8 cellular contexts compared by ENCODE assay signal in the genomic region with DNA sequence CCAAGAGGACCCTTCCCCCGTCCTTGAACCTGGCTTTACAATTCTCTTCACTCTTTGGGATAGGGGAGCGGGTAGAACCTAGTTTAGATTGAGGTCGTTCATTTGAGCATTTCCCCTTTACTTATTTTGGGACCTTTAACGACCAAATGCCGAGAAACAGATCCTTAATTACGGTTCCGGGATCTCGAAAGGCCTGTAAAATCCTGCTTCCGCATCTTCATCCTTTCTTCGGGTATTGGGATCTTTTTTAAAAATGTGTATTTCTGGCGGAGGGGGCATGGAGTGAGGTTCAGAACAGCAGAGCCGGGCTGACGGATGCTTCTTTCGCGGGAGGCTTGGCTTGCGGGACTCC. TPM values are rescaled to one million over a fixed set of nuclear protein-coding genes. Genes with fewer than 3 reads are reported as not detected.
DNase-seq lines count a peak whose midpoint lies in the region; ATAC-seq, FAIRE-seq and TF ChIP-seq lines count a peak whose summit lies in the region.

No MANE protein-coding gene starts in this region.

- H3K36me3 ChIP-seq in cardiac muscle cell (peaks cover 3% of the 10 kb centered on the region), GM12878 (ENCODE audit: control insufficient read depth in 2 of 2, insufficient read depth in 2 of 2, low read length in 1 of 2) (no peaks in the 10 kb centered on the region), mesenchymal stem cell (ENCODE audit: control insufficient read depth in 1 of 2, insufficient read depth in 2 of 2, low read depth in 1 of 2, low read length in 2 of 2) (no peaks in the 10 kb centered on the region), uterus (no peaks in the 10 kb centered on the region)

- H4K91ac ChIP-seq in mesenchymal stem cell (ENCODE audit: low read length), result no peak overlapping the region

- TF ChIP-seq POLR2A in GM12878 (IDR thresholded peaks at IDR 0.05; ENCODE audit: low read depth, low read length) (no peak), uterus (IDR thresholded peaks at IDR 0.05) (no peak)

- peak overlapping the region; percentile 82 for H3K27ac ChIP-seq in cardiac muscle cell
- peak overlapping the region; percentile 98 for H3K27ac ChIP-seq in GM12878 (ENCODE audit: control insufficient read depth, insufficient read depth)
- peak overlapping the region; percentile 87 for H3K27ac ChIP-seq in mesenchymal stem cell (ENCODE audit: low read length, poor library complexity, severe bottlenecking)
- peak overlapping the region; percentile 99 to 100 for H3K27ac ChIP-seq in uterus

- peaks cover 2% of the 10 kb centered on the region for H3K4me1 ChIP-seq in cardiac muscle cell (ENCODE audit: low read depth)
- H3K4me1 ChIP-seq in GM12878 (ENCODE audit: control insufficient read depth, insufficient read depth, low read length), result no peaks in the 10 kb centered on the region
- H3K4me1 ChIP-seq in mesenchymal stem cell (ENCODE audit: control insufficient read depth, insufficient read depth, low read depth, low read length), result no peaks in the 10 kb centered on the region
- no peaks in the 10 kb centered on the region for H3K4me1 ChIP-seq in uterus

- H3K14ac ChIP-seq in mesenchymal stem cell (ENCODE audit: low read length in 2 of 2), result peak overlapping the region in 1 of 2 experiments; percentile 80

- TSS peak; percentile 96 for BruUV-seq in GM12878 (replicated peaks; lab: Mats Ljungman, UMichigan)

- H3K27me3 ChIP-seq in cardiac muscle cell (no peaks in the 10 kb centered on the region), GM12878 (replicated peaks in 1 of 2; ENCODE audit: control insufficient read depth in 2 of 2, insufficient read depth in 2 of 2, low read length in 1 of 2) (no peaks in the 10 kb centered on the region), mesenchymal stem cell (ENCODE audit: control insufficient read depth in 1 of 2, insufficient read depth in 1 of 2, low read length in 2 of 2) (no peaks in the 10 kb centered on the region), uterus (no peaks in the 10 kb centered on the region)

- no peak overlapping the region for H3K23ac ChIP-seq in mesenchymal stem cell (ENCODE audit: low read length in 2 of 2)

- H3K79me2 ChIP-seq in GM12878 (ENCODE audit: control insufficient read depth, insufficient read depth, low read length), result peaks cover 44% of the 10 kb centered on the region

- TF ChIP-seq CTCF in cardiac muscle cell (IDR thresholded peaks at IDR 0.05; ENCODE audit: low read depth, low read length) (no peak), GM12878 (IDR thresholded peaks at IDR 0.05 in 2 of 3, conservative IDR thresholded peaks at IDR 0.05 in 1 of 3; ENCODE audit: control insufficient read depth in 2 of 3, extremely low read depth in 1 of 3, insufficient read depth in 1 of 3, low read depth in 3 of 3, low read length in 3 of 3) (no peak), uterus (IDR thresholded peaks at IDR 0.05) (no peak)

- H4K20me1 ChIP-seq in GM12878 (ENCODE audit: control insufficient read depth, insufficient read depth), result no peaks in the 10 kb centered on the region

- no peaks in the 10 kb centered on the region for H3K79me1 ChIP-seq in mesenchymal stem cell (replicated peaks; ENCODE audit: low read length, poor library complexity, severe bottlenecking)

- H3K4me2 ChIP-seq in GM12878 (ENCODE audit: control insufficient read depth, insufficient read depth) (peak overlapping the region; percentile 82), mesenchymal stem cell (ENCODE audit: low read length, poor library complexity, severe bottlenecking) (peak overlapping the region; percentile 71)

- H2BK12ac ChIP-seq in mesenchymal stem cell (ENCODE audit: low read length in 2 of 2), result no peak overlapping the region

- H2AFZ ChIP-seq in GM12878 (ENCODE audit: control insufficient read depth, low read depth, low read length), result peak overlapping the region; percentile 81
- H2AFZ ChIP-seq in mesenchymal stem cell (ENCODE audit: low read depth, low read length), result no peak overlapping the region

- POLR2A ChIA-PET in GM12878 (lab: Charles Lee), result interaction anchor here (0.5 kb wide), 1 partner anchor 204 kb away, joined by 4 read pairs; no protein-coding TSS in a partner anchor

- CTCF ChIA-PET in GM12878 (lab: Yijun Ruan, JAX), result interaction anchor here (1.3 kb wide), 1 partner anchor 73 kb away, joined by 4 read pairs; no protein-coding TSS in a partner anchor

- under 1% methylated on average over 16 of the region's 16 CpGs for WGBS in GM12878 (ENCODE audit: insufficient coverage, insufficient replicate concordance, low lambda C conversion rate, missing lambda C conversion rate)
- 2% methylated on average over 16 of the region's 16 CpGs for WGBS in mesenchymal stem cell

- TF ChIP-seq RAD21 in GM12878 (IDR thresholded peaks at IDR 0.05; ENCODE audit: insufficient read depth, low read depth, low read length), result no peak

- H3K9me3 ChIP-seq in cardiac muscle cell (ENCODE audit: low read depth) (no peaks in the 10 kb centered on the region), GM12878 (replicated peaks; ENCODE audit: control insufficient read depth, insufficient read depth, low read length) (no peaks in the 10 kb centered on the region), mesenchymal stem cell (ENCODE audit: control insufficient read depth, low read length) (no peaks in the 10 kb centered on the region), uterus (no peaks in the 10 kb centered on the region)

- H2BK120ac ChIP-seq in mesenchymal stem cell (ENCODE audit: low read depth, low read length), result no peak overlapping the region

- DNase-seq in cardiac muscle cell (ENCODE audit: low read depth in 1 of 2, low spot score in 1 of 2) (no peak), cardiac septum (ENCODE audit: low spot score) (no peak), GM12878 (ENCODE audit: low read depth, low spot score) (no peak), mesenchymal stem cell (no peak), uterus (no peak), activated gamma-delta T cell (lab: John Stamatoyannopoulos, UW) (no peak), foreskin melanocyte (no peak), DMS 273 treated with DMSO at 0.1 percent for 48 hours (lab: John Stamatoyannopoulos, UW) (no peak)

- peak overlapping the region in 1 of 2 experiments; percentile 80 for H3K4ac ChIP-seq in mesenchymal stem cell (ENCODE audit: low read depth in 1 of 2, low read length in 2 of 2)

- no peak for FAIRE-seq in GM12878 (lab: Jason Lieb, UNC)

- SMC1A ChIA-PET in GM12878 (lab: Charles Lee; ENCODE audit: uncharacterized antibody, unreplicated experiment), result interaction anchor here (0.7 to 1.9 kb wide), 2 partner anchors 74 to 573 kb away, joined by 3 to 4 read pairs; no protein-coding TSS in a partner anchor

- peak overlapping the region; percentile 62 to 69 for H3K18ac ChIP-seq in mesenchymal stem cell (ENCODE audit: low read depth in 1 of 2, low read length in 2 of 2)

- intact Hi-C loops in cardiac septum (cut with DNase I), result loop anchor here (2.0 to 5.0 kb wide), 5 partner anchors 36 to 481 kb away; partner anchors contain the start of genes C11orf91, CD59 and CSTF3
- intact Hi-C loops in GM12878 (cut with micrococcal nuclease; ENCODE audit: unreplicated experiment), result loop anchor here (2.0 to 10.0 kb wide), 2 partner anchors 72 to 362 kb away; partner anchors contain the start of gene QSER1
- intact Hi-C loops in uterus (cut with DNase I; ENCODE audit: low total_unique reads), result no loop called here

- RAD21 ChIA-PET in GM12878 (lab: Charles Lee; ENCODE audit: unreplicated experiment), result no interaction called here

- peak overlapping the region; percentile 79 for H2BK5ac ChIP-seq in mesenchymal stem cell (ENCODE audit: low read depth, low read length, poor library complexity, severe bottlenecking)

- H2BK15ac ChIP-seq in mesenchymal stem cell (ENCODE audit: low read depth, poor library complexity, severe bottlenecking), result peak overlapping the region; percentile 66

- no peak for TF ChIP-seq EP300 in GM12878 (IDR thresholded peaks at IDR 0.05; ENCODE audit: borderline replicate concordance in 1 of 2, control insufficient read depth in 1 of 2, low read depth in 2 of 2, low read length in 2 of 2)

- H4K8ac ChIP-seq in mesenchymal stem cell (ENCODE audit: low read length), result no peak overlapping the region

- H3K9ac ChIP-seq in GM12878 (ENCODE audit: control insufficient read depth, insufficient read depth, low read length) (peak overlapping the region; percentile 81), mesenchymal stem cell (ENCODE audit: low read length) (peak overlapping the region; percentile 99)

- H3K4me3 ChIP-seq in cardiac muscle cell (peak overlapping the region; percentile 100), GM12878 (peak overlapping the region; percentile 79), mesenchymal stem cell (ENCODE audit: insufficient read depth in 1 of 2, low read depth in 1 of 2, low read length in 2 of 2) (peak overlapping the region; percentile 82 to 91), uterus (peak overlapping the region; percentile 90 to 93)

- in situ Hi-C loops in GM12878 (cut with MboI), result no loop called here

- H2AK5ac ChIP-seq in mesenchymal stem cell (ENCODE audit: low read length, severe bottlenecking), result no peak overlapping the region

- ATAC-seq in GM12878, result no peak

RNA-seq across cellular contexts. Expression of gene HIPK3, which starts 0.4 kb away (rescaled TPM):
- total RNA-seq in cardiac muscle cell, result 134 and 179 TPM in 2 replicates
- polyA plus RNA-seq in cardiac muscle cell, result 56.6 and 106 TPM in 2 replicates
- 302 TPM for total RNA-seq in cardiac septum
- total RNA-seq in GM12878 (2013; cell fraction: nucleolus; rRNA removed), result 54.4 and 55.2 TPM in 2 replicates
- 18.0 and 19.6 TPM in 2 replicates for total RNA-seq in GM12878 (2014; rRNA removed)
- 17.8 and 18.0 TPM in 2 replicates for total RNA-seq in GM12878 (2014; rRNA removed; fragmentation: Illumina TruSeq; extraction: Trizol)
- total RNA-seq in GM12878 (2021), result 26.5 and 26.6 TPM in 2 replicates
- 6.5 TPM for polyA plus RNA-seq in GM12878 (2011; ENCODE audit: low read depth)
- polyA plus RNA-seq in GM12878 (2011; rRNA removed), result 25.6 and 30.8 TPM in 2 replicates
- polyA plus RNA-seq in GM12878 (2011; cell fraction: cytosol; rRNA removed), result 13.2 and 14.1 TPM in 2 replicates
- polyA plus RNA-seq in GM12878 (2011; cell fraction: nucleus; rRNA removed), result 17.5 and 20.7 TPM in 2 replicates
- polyA plus RNA-seq in GM12878 (2012), result 9.2 and 11.1 TPM in 2 replicates
- polyA plus RNA-seq in GM12878 (2014; fragmentation: Illumina TruSeq; extraction: Trizol), result 14.5 and 19.0 TPM in 2 replicates
- 1 to 10 TPM; 3.4 to 9.5 TPM for polyA plus RNA-seq in GM12878 (2014; fragmentation: Nextera tagmentation; extraction: Ambion mirVana)
- 8.1 and 9.3 TPM in 2 replicates for polyA plus RNA-seq in GM12878 (2014; rRNA removed)
- 10 to 100 TPM; 12.0 to 12.6 TPM for polyA plus RNA-seq in GM12878 (2016; fragmentation: Nextera tagmentation; extraction: Ambion mirVana)
- 69.8 and 103 TPM in 2 replicates for polyA minus RNA-seq in GM12878 (2011; rRNA and poly(A)+ RNA removed)
- 31.3 and 37.4 TPM in 2 replicates for polyA minus RNA-seq in GM12878 (2011; cell fraction: cytosol; rRNA and poly(A)+ RNA removed)
- polyA minus RNA-seq in GM12878 (2011; cell fraction: nucleus; rRNA and poly(A)+ RNA removed), result 18.3 and 20.6 TPM in 2 replicates
- 23.1 TPM for polyA plus RNA-seq in mesenchymal stem cell (2013, experiment 1 of 2)
- polyA plus RNA-seq in mesenchymal stem cell (2013, experiment 2 of 2), result 22.4 TPM
- 100 to 1,000 TPM; 267 to 391 (median 316) TPM for total RNA-seq in uterus
